8 cellular contexts compared by ENCODE assay signal in genomic region chr16:56637814-56638750, GRCh38. TPM values are rescaled to one million over a fixed set of nuclear protein-coding genes. Genes with fewer than 3 reads are reported as not detected.
DNase-seq lines count a peak whose midpoint lies in the region; ATAC-seq and TF ChIP-seq lines count a peak whose summit lies in the region.

Gene MT1A, plus strand, starts transcription at chr16:56638666. Its CDS starts 73 bp downstream, at chr16:56638739.

- intact Hi-C loops in left cardiac atrium (cut with DNase I) = loop anchor here in 1 of 2 donors (2.0 kb wide), 1 partner anchor 19 kb away; the partner anchor contains the start of gene MT1F

- no peaks in the 10 kb centered on the region for H3K9me3 Mint-ChIP-seq in activated naive CD4-positive, alpha-beta T cell treated with anti-CD3 and anti-CD28 coated beads, Interleukin-2, amount 50 U/mL, for 72 hours
- H3K9me3 Mint-ChIP-seq in progenitor cell of endocrine pancreas (ENCODE audit: low read depth) = no peaks in the 10 kb centered on the region

- peaks cover 96% of the 10 kb centered on the region for H3K27me3 Mint-ChIP-seq in progenitor cell of endocrine pancreas

- peaks cover 5 to 19% of the 10 kb centered on the region in 2 donors for H3K36me3 Mint-ChIP-seq in activated naive CD4-positive, alpha-beta T cell treated with anti-CD3 and anti-CD28 coated beads, Interleukin-2, amount 50 U/mL, for 72 hours
- H3K36me3 Mint-ChIP-seq in progenitor cell of endocrine pancreas (ENCODE audit: insufficient read depth) = no peaks in the 10 kb centered on the region

- peak; percentile 48 to 72 for ATAC-seq in activated naive CD4-positive, alpha-beta T cell treated with anti-CD3 and anti-CD28 coated beads, Interleukin-2, amount 50 U/mL, for 72 hours
- ATAC-seq in left cardiac atrium (peak; percentile 89 to 90), HG03457 (IDR thresholded peaks at IDR 0.05; ENCODE audit: unreplicated experiment) (no peak), HG03139 (IDR thresholded peaks at IDR 0.05; ENCODE audit: unreplicated experiment) (no peak)

- peak within 1 kb of the TSS; percentile 16 for H3K4me3 Mint-ChIP-seq in progenitor cell of endocrine pancreas (ENCODE audit: low read depth)

- H3K4me1 Mint-ChIP-seq in progenitor cell of endocrine pancreas (ENCODE audit: low read depth) = no peaks in the 10 kb centered on the region

- peak; percentile 85 for DNase-seq in GM03348 (ENCODE audit: low spot score)
- DNase-seq in activated naive CD4-positive, alpha-beta T cell treated with anti-CD3 and anti-CD28 coated beads, Interleukin-2, amount 50 U/mL, for 72 hours (ENCODE audit: low spot score in 2 of 2) = no peak
- DNase-seq in left cardiac atrium = peak; percentile 89
- DNase-seq in progenitor cell of endocrine pancreas (ENCODE audit: low spot score, unreplicated experiment) = no peak
- no peak for DNase-seq in GM10266 (ENCODE audit: extremely low spot score)
- no peak for DNase-seq in Kasumi-1 (lab: John Stamatoyannopoulos, UW)

- TF ChIP-seq CTCF in progenitor cell of endocrine pancreas (IDR thresholded peaks at IDR 0.05; ENCODE audit: unreplicated experiment) (no peak), GM10266 (IDR thresholded peaks at IDR 0.05; ENCODE audit: control insufficient read depth, insufficient read depth, low read depth, missing control alignments) (no peak)

- H3K27ac Mint-ChIP-seq in activated naive CD4-positive, alpha-beta T cell treated with anti-CD3 and anti-CD28 coated beads, Interleukin-2, amount 50 U/mL, for 72 hours = no peak within 1 kb of the TSS
- no peak within 1 kb of the TSS for H3K27ac Mint-ChIP-seq in progenitor cell of endocrine pancreas

RNA-seq across cellular contexts. Expression of gene MT1A, which starts in this region (rescaled TPM):
- total RNA-seq in activated naive CD4-positive, alpha-beta T cell treated with anti-CD3 and anti-CD28 coated beads, Interleukin-2, amount 50 U/mL, for 72 hours = 1 to 10 TPM; 1.0 to 4.9 TPM
- total RNA-seq in left cardiac atrium = 100 to 1,000 TPM in 1 of 2 donors, 10 to 100 TPM in 1; 19.0 to 104 TPM
- not detected in 2 replicates for total RNA-seq in progenitor cell of endocrine pancreas

Comparison
In these comparisons a context has a peak if more than half of its experiments do, and no peak if none do; other contexts are left out.
1. DNase-seq: peak in GM03348 (single experiment) and left cardiac atrium (single experiment); none in activated naive CD4-positive, alpha-beta T cell treated with anti-CD3 and anti-CD28 coated beads, Interleukin-2, amount 50 U/mL, for 72 hours (0 of 2), progenitor cell of endocrine pancreas (single experiment), GM10266 (single experiment) and Kasumi-1 (0 of 2).
2. ATAC-seq: peak in activated naive CD4-positive, alpha-beta T cell treated with anti-CD3 and anti-CD28 coated beads, Interleukin-2, amount 50 U/mL, for 72 hours (2 of 2) and left cardiac atrium (2 of 2); none in HG03457 (single experiment) and HG03139 (single experiment).